ENCODE assay signal across 1 cellular context in genomic region chr3:174891524-174892203, GRCh38.
TF ChIP-seq lines count a peak whose summit lies in the region.

No MANE protein-coding gene starts in this region.

TF ChIP-seq in Ishikawa, 13 proteins besides CTCF, POLR2A, EP300 and RAD21 (continued from another document):
- TF ChIP-seq USF1 (IDR thresholded peaks at IDR 0.05) (no peak), REST (IDR thresholded peaks at IDR 0.05; ENCODE audit: low read depth) (no peak), MAX (IDR thresholded peaks at IDR 0.05) (no peak), ZBTB7A (IDR thresholded peaks at IDR 0.05; ENCODE audit: low read depth) (no peak), YY1 (IDR thresholded peaks at IDR 0.05; ENCODE audit: low read depth) (no peak), CREB1 (IDR thresholded peaks at IDR 0.05; ENCODE audit: low read depth) (no peak), EGR1 (IDR thresholded peaks at IDR 0.05) (no peak), NFIC (IDR thresholded peaks at IDR 0.05) (no peak), TEAD4 (IDR thresholded peaks at IDR 0.05) (no peak), TAF1 (IDR thresholded peaks at IDR 0.05; ENCODE audit: low read depth) (no peak)
